In the genomic region with DNA sequence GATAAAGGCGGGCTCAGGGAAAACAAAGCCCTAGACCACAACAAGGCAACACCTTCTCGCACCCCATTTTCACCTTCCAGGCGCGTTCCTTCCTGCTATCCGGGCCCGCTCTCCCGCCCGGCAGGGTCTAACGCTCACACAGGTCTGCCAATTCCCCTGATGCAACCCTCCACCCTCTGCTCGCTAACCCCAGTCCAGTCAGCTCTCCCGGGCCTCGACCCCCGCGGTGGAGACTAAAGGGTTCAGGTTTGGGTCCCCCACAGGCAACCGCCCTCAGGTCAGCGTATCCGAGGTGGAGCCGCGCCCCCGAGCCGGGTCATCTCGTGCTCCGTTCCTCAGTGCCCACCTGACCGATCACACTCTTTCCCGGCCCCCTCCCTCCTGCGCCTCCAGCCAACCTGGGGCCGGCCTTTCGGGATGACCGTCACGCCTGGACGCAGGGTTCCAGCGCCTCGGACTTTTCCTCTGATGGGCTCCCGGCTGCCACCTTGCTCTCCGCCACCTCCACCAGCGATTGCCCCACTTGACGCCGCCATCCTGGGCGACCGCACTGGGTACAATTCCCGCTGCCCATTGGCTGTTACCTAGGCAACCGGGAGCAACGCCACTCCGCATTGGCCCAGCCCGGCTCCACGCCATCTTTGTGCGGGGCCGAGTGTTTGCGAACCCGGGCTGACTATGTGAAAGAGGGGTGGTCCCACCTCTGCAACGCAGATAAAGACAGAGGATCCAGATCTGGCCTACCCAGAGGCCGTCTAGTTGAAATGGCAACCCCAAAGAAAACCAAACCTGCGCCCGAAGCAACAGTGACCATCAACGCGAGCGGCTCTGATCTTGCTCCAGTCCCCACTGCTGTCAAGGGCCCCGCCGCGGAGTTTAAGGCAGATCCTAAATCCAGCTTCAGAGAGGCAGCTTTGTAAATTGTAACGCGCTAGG, we compare ENCODE assay signal across 8 cellular contexts. TPM values are rescaled to one million over a fixed set of nuclear protein-coding genes. Genes with fewer than 3 reads are reported as not detected.
DNase-seq lines count a peak whose midpoint lies in the region; ATAC-seq and TF ChIP-seq lines count a peak whose summit lies in the region.

Gene MORN4, minus strand, starts transcription at position 552 of the 936 bp plus-strand sequence. CDS start 13,847 bp downstream, outside the sequence.

- H3K79me2 ChIP-seq in hepatocyte = peaks cover 14% of the 10 kb centered on the region

- no peaks in the 10 kb centered on the region for H4K20me1 ChIP-seq in hepatocyte (ENCODE audit: insufficient read depth, poor library complexity, severe bottlenecking)

- H3K9ac ChIP-seq in rectal smooth muscle tissue (ENCODE audit: low read length) = peak within 1 kb of the TSS; percentile 52

- no peaks in the 10 kb centered on the region for H3K9me2 ChIP-seq in hepatocyte (replicated peaks; ENCODE audit: insufficient read depth)

- no peaks in the 10 kb centered on the region for H3K9me3 ChIP-seq in hepatocyte (ENCODE audit: low read depth)
- H3K9me3 ChIP-seq in uterus = no peaks in the 10 kb centered on the region

- H3K27ac ChIP-seq in hepatocyte (peak within 1 kb of the TSS; percentile 72), rectal smooth muscle tissue (ENCODE audit: low read depth, low read length) (peak within 1 kb of the TSS; percentile 62), uterus (peak within 1 kb of the TSS; percentile 50 to 55)

- peak; percentile 99 for ATAC-seq in HG02852 (IDR thresholded peaks at IDR 0.05; ENCODE audit: unreplicated experiment)

- WGBS in hepatocyte (ENCODE audit: low lambda C conversion rate, missing lambda C conversion rate) = 6% methylated on average over 62 of the region's 62 CpGs

- H3K4me1 ChIP-seq in hepatocyte (ENCODE audit: insufficient read depth) (no peaks in the 10 kb centered on the region), rectal smooth muscle tissue (ENCODE audit: control insufficient read depth, insufficient read depth, low read length) (no peaks in the 10 kb centered on the region), uterus (no peaks in the 10 kb centered on the region)

- no peak for TF ChIP-seq CTCF in GM13977 (IDR thresholded peaks at IDR 0.05; ENCODE audit: extremely low read depth, insufficient read depth, missing control alignments)
- no peak for TF ChIP-seq CTCF in hepatocyte (IDR thresholded peaks at IDR 0.05; ENCODE audit: poor library complexity)
- TF ChIP-seq CTCF in uterus (IDR thresholded peaks at IDR 0.05) = peak in 2 of 4 experiments; percentile 3 to 6

- in situ Hi-C loops in GM13977 (cut with MboI; ENCODE audit: low pct_unique_long_range_greater_than_20kb, low sequenced_read_pairs, unreplicated experiment) = no loop called here

- H2AFZ ChIP-seq in hepatocyte = peak within 1 kb of the TSS; percentile 100

- peak within 1 kb of the TSS; percentile 80 for H3K4me3 ChIP-seq in hepatocyte
- H3K4me3 ChIP-seq in rectal smooth muscle tissue (ENCODE audit: low read length) = peak within 1 kb of the TSS; percentile 88
- H3K4me3 ChIP-seq in uterus = peak within 1 kb of the TSS; percentile 58 to 75

- DNase-seq in GM13977 (ENCODE audit: low spot score) = peak; percentile 88
- peak; percentile 50 to 82 for DNase-seq in NCI-H187 (lab: John Stamatoyannopoulos, UW)
- DNase-seq in T-helper 22 cell (ENCODE audit: low read depth) = peak; percentile 83
- DNase-seq in astrocyte of the hippocampus (ENCODE audit: low read depth, low spot score) = peak; percentile 97
- DNase-seq in hepatocyte (ENCODE audit: low spot score) = peak; percentile 96
- DNase-seq in uterus = peak; percentile 92 to 93

- H3K4me2 ChIP-seq in hepatocyte = peak within 1 kb of the TSS; percentile 79

- no peaks in the 10 kb centered on the region for H3K27me3 ChIP-seq in hepatocyte
- no peaks in the 10 kb centered on the region for H3K27me3 ChIP-seq in rectal smooth muscle tissue (ENCODE audit: control insufficient read depth, insufficient read depth, low read length)
- H3K27me3 ChIP-seq in uterus = no peaks in the 10 kb centered on the region

- TF ChIP-seq POLR2A in uterus (IDR thresholded peaks at IDR 0.05) = no peak

- no peaks in the 10 kb centered on the region for H3K36me3 ChIP-seq in hepatocyte (replicated peaks; ENCODE audit: insufficient read depth, low read depth)
- H3K36me3 ChIP-seq in rectal smooth muscle tissue (ENCODE audit: control insufficient read depth, insufficient read depth, low read length) = no peaks in the 10 kb centered on the region
- H3K36me3 ChIP-seq in uterus = no peaks in the 10 kb centered on the region

- intact Hi-C loops in uterus (cut with DNase I; ENCODE audit: low total_unique reads) = no loop called here

RNA-seq across cellular contexts. Expression of gene MORN4, which starts in this region (rescaled TPM):
- total RNA-seq in hepatocyte (8.5 and 10.6 TPM in 2 replicates), uterus (10 to 100 TPM in 3 of 4 donors, 1 to 10 TPM in 1; 3.1 to 11.5 (median 10.8) TPM)
- polyA plus RNA-seq in hepatocyte = 15.6 and 18.4 TPM in 2 replicates

Comparison
In these comparisons a context has a peak if more than half of its experiments do, and no peak if none do; other contexts are left out.
1. Peak in every context shown above with its lines: DNase-seq, ATAC-seq, H3K4me3 ChIP-seq and H3K27ac ChIP-seq.